9 cellular contexts compared by ENCODE assay signal in genomic region chr3:126607214-126607908, GRCh38. TPM values are rescaled to one million over a fixed set of nuclear protein-coding genes. Genes with fewer than 3 reads are reported as not detected.
DNase-seq lines count a peak whose midpoint lies in the region; ATAC-seq, FAIRE-seq and TF ChIP-seq lines count a peak whose summit lies in the region.
"Had no signal": no experiment of that assay in that cellular context is flagged by ENCODE, and none has a peak within 500 bp of the region (broad histone marks: within the 10 kb centered on the region; RNA-seq: fewer than 3 reads in every experiment).

No MANE protein-coding gene starts in this region.

- DNase-seq in cardiac muscle cell (ENCODE audit: low read depth in 1 of 2, low spot score in 1 of 2) (peak in 1 of 2 donors; percentile 66), cardiac septum (ENCODE audit: low spot score) (no peak), foreskin fibroblast (peak; percentile 58 to 70), superior temporal gyrus (ENCODE audit: extremely low spot score) (peak; percentile 57), pancreas (no peak)
- DNase-seq: NCI-H2227 treated with DMSO at 0.1 percent for 48 hours had no signal

- peaks cover 2% of the 10 kb centered on the region for H3K4me1 ChIP-seq in cardiac muscle cell (ENCODE audit: low read depth)
- no peaks in the 10 kb centered on the region for H3K4me1 ChIP-seq in pancreas

- TF ChIP-seq CTCF in cardiac muscle cell (IDR thresholded peaks at IDR 0.05; ENCODE audit: low read depth, low read length) (no peak), foreskin fibroblast (IDR thresholded peaks at IDR 0.05; ENCODE audit: low read depth, low read length) (no peak), pancreas (IDR thresholded peaks at IDR 0.05) (no peak)

- H3K9me3 ChIP-seq in cardiac muscle cell (ENCODE audit: low read depth) (no peaks in the 10 kb centered on the region), pancreas (no peaks in the 10 kb centered on the region)

- H3K36me3 ChIP-seq in cardiac muscle cell (peaks cover 17% of the 10 kb centered on the region), pancreas (peaks cover 0 to 35% (median 8%) of the 10 kb centered on the region in 3 donors)

- intact Hi-C loops in cardiac septum (cut with DNase I) = no loop called here
- intact Hi-C loops in pancreas (cut with DNase I) = no loop called here

- H3K27me3 ChIP-seq in cardiac muscle cell (no peaks in the 10 kb centered on the region), pancreas (no peaks in the 10 kb centered on the region)

- WGBS in pancreas, 2 donors = 89 to 90% methylated on average over 11 of the region's 11 CpGs

- FAIRE-seq in pancreas (lab: Jason Lieb, UNC) = no peak

- peak; percentile 69 for ATAC-seq in SK-N-SH treated with all-trans-retinoic acid at 6 μM for 48 hours
- ATAC-seq in GM18907 (IDR thresholded peaks at IDR 0.05; ENCODE audit: unreplicated experiment) = no peak
- no peak for ATAC-seq in pancreas
- ATAC-seq in GM19395 (IDR thresholded peaks at IDR 0.05; ENCODE audit: unreplicated experiment) = no peak

- peak overlapping the region; percentile 35 for H3K27ac ChIP-seq in cardiac muscle cell
- no peak overlapping the region for H3K27ac ChIP-seq in pancreas

- H3K4me3 ChIP-seq in cardiac muscle cell = no peak overlapping the region
- H3K4me3 ChIP-seq in foreskin fibroblast (ENCODE audit: low read depth in 1 of 2, low read length in 2 of 2) = no peak overlapping the region
- H3K4me3 ChIP-seq in pancreas = no peak overlapping the region

TF ChIP-seq in SK-N-SH treated with all-trans-retinoic acid at 6 μM for 48 hours, 23 proteins besides CTCF, POLR2A, EP300 and RAD21:
- TF ChIP-seq ZC3H10 (CRISPR knock-in tag; IDR thresholded peaks at IDR 0.05) (no peak), TSHZ2 (CRISPR knock-in tag; IDR thresholded peaks at IDR 0.05) (no peak), ZNF565 (CRISPR knock-in tag; conservative IDR thresholded peaks at IDR 0.05; ENCODE audit: low read depth) (no peak), TCF4 (CRISPR knock-in tag; IDR thresholded peaks at IDR 0.05; ENCODE audit: borderline replicate concordance) (no peak), SNAI2 (CRISPR knock-in tag; IDR thresholded peaks at IDR 0.05) (no peak), ARNTL (CRISPR knock-in tag; IDR thresholded peaks at IDR 0.05; ENCODE audit: borderline replicate concordance, low read depth) (no peak), POU6F1 (CRISPR knock-in tag; IDR thresholded peaks at IDR 0.05; ENCODE audit: borderline replicate concordance, low read depth) (no peak), OSR1 (CRISPR knock-in tag; IDR thresholded peaks at IDR 0.05) (no peak), TOX (CRISPR knock-in tag; IDR thresholded peaks at IDR 0.05; ENCODE audit: borderline replicate concordance) (no peak), GLIS3 (CRISPR knock-in tag; IDR thresholded peaks at IDR 0.05) (no peak), CSDC2 (CRISPR knock-in tag; IDR thresholded peaks at IDR 0.05) (no peak), CREB5 (CRISPR knock-in tag; IDR thresholded peaks at IDR 0.05; ENCODE audit: low read depth) (no peak), CSRNP3 (CRISPR knock-in tag; IDR thresholded peaks at IDR 0.05) (no peak), ESRRG (CRISPR knock-in tag; IDR thresholded peaks at IDR 0.05) (no peak), PATZ1 (CRISPR knock-in tag; IDR thresholded peaks at IDR 0.05; ENCODE audit: borderline replicate concordance) (no peak), ZFP30 (CRISPR knock-in tag; IDR thresholded peaks at IDR 0.05) (no peak), ZFP3 (CRISPR knock-in tag; IDR thresholded peaks at IDR 0.05) (no peak), ZNF70 (CRISPR knock-in tag; IDR thresholded peaks at IDR 0.05) (no peak), ISL1 (CRISPR knock-in tag; IDR thresholded peaks at IDR 0.05) (no peak)

RNA-seq across cellular contexts. Expression of gene TXNRD3, which starts 47.6 kb away (rescaled TPM):
- 8.1 and 11.7 TPM in 2 replicates for total RNA-seq in cardiac muscle cell
- polyA plus RNA-seq in cardiac muscle cell = 8.7 and 15.7 TPM in 2 replicates
- total RNA-seq in cardiac septum = 5.1 TPM
- total RNA-seq in pancreas = 1 to 10 TPM; 4.7 to 8.3 (median 7.1) TPM
- polyA plus RNA-seq in pancreas = 1 to 10 TPM; 4.4 to 5.0 TPM

RNA-seq across cellular contexts. Expression of gene C3orf22, which starts 48.6 kb away (rescaled TPM):
- not detected in 2 replicates for total RNA-seq in cardiac muscle cell
- polyA plus RNA-seq in cardiac muscle cell = not detected in 2 replicates
- total RNA-seq in cardiac septum = not detected
- not detected for total RNA-seq in pancreas
- polyA plus RNA-seq in pancreas = under 1 TPM in 1 of 2 donors, not detected in 1; 0.09 TPM

Comparison
In these comparisons a context has a peak if more than half of its experiments do, and no peak if none do; other contexts are left out.
1. DNase-seq: peak in foreskin fibroblast (2 of 2) and superior temporal gyrus (single experiment); none in cardiac septum (single experiment) and pancreas (0 of 6).